In the genomic region with DNA sequence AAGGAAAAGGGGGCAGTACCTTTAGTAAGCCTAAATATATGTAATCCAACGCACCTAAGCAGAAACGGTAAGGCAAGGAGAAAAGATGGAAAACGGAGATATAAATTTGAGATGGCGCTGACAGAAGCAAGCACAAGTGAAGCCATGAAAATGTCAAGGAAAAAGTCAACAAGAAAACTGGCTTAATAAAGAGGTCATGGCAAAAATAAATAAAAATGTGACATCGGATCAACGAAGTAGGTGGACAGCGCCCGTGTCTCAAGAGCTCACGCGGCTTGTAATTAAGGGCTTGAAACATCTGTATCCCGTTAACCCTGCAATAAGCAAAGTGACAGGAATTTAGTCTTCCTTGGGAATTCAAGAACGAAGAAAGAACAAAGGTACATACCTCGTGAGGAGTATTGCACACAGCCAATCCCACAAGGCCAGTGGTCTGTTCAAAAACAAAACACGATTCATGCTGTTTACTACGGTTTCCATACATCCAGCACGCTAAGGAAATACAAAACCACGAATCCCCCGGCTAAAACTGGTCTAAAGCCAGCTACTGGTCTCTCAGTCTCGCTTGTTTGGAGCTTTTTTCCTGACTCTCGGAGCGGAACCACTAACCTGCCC, we compare ENCODE assay signal across 9 cellular contexts. TPM values are rescaled to one million over a fixed set of nuclear protein-coding genes. Genes with fewer than 3 reads are reported as not detected.
DNase-seq lines count a peak whose midpoint lies in the region; ATAC-seq and TF ChIP-seq lines count a peak whose summit lies in the region.
"Had no signal": no experiment of that assay in that cellular context is flagged by ENCODE, and none has a peak within 500 bp of the region (broad histone marks: within the 10 kb centered on the region; RNA-seq: fewer than 3 reads in every experiment).

No MANE protein-coding gene starts in this region.

- CTCF ChIA-PET in PC-3 (lab: Charles Lee), result interaction anchor here (0.8 to 1.5 kb wide), 2 partner anchors 23 to 63 kb away, joined by 4 to 12 read pairs; a partner anchor contains a TSS

- H4K20me1 ChIP-seq in PC-3 (ENCODE audit: low read length), result no peaks in the 10 kb centered on the region

- ATAC-seq in GM21717 (IDR thresholded peaks at IDR 0.05; ENCODE audit: unreplicated experiment), result peak; percentile 1
- peak; percentile 16 for ATAC-seq in PC-3

- intact Hi-C loops in PC-3 (cut with micrococcal nuclease), result loop anchor here (1.0 kb wide), 1 partner anchor 22 kb away; no protein-coding TSS in a partner anchor

- TSS peak; percentile 47 for BruUV-seq in PC-3 (replicated peaks; lab: Mats Ljungman, UMichigan)

- H2AFZ ChIP-seq in PC-3 (ENCODE audit: low read length), result peak overlapping the region; percentile 90

- H3K4me1 ChIP-seq in PC-3 (ENCODE audit: insufficient read depth, low read length) (0 out of 2 replicates have a peak, but pooled peaks cover 5% of the 10 kb centered on the region), skeletal muscle satellite cell (ENCODE audit: control insufficient read depth, insufficient read depth, low read length) (peaks cover 13% of the 10 kb centered on the region)

- peaks cover 3% of the 10 kb centered on the region; the same call in 1 of the 2 replicates for H3K36me3 ChIP-seq in PC-3 (ENCODE audit: low read depth, low read length)
- no peaks in the 10 kb centered on the region for H3K36me3 ChIP-seq in skeletal muscle satellite cell (ENCODE audit: insufficient read depth, low read length)

- no peaks in the 10 kb centered on the region for H3F3A ChIP-seq in PC-3 (ENCODE audit: low read length, unreplicated experiment)

- peak overlapping the region; percentile 92 for H3K4me3 ChIP-seq in PC-3 (ENCODE audit: low read length)
- peak overlapping the region; percentile 75 for H3K4me3 ChIP-seq in fibroblast of villous mesenchyme (ENCODE audit: low read depth, low read length)
- H3K4me3 ChIP-seq in skeletal muscle satellite cell (ENCODE audit: low read length), result peak overlapping the region; percentile 86

- no peaks in the 10 kb centered on the region for H3K9me2 ChIP-seq in PC-3 (replicated peaks; ENCODE audit: low read length)

- H3K9ac ChIP-seq in PC-3 (ENCODE audit: low read length), result peak overlapping the region; percentile 91
- H3K9ac ChIP-seq in skeletal muscle satellite cell (ENCODE audit: low read depth, low read length), result peak overlapping the region; percentile 93

- H3K27ac ChIP-seq in PC-3 (ENCODE audit: low read length), result peak overlapping the region; percentile 62

- peaks cover 39% of the 10 kb centered on the region for H3K79me2 ChIP-seq in PC-3 (ENCODE audit: low read length)

- H3K9me3 ChIP-seq in PC-3 (ENCODE audit: low read length) (no peaks in the 10 kb centered on the region), skeletal muscle satellite cell (replicated peaks; ENCODE audit: low read length) (no peaks in the 10 kb centered on the region)

- TF ChIP-seq CTCF in PC-3 (conservative IDR thresholded peaks at IDR 0.05; ENCODE audit: low read depth, low read length) (no peak), fibroblast of villous mesenchyme (IDR thresholded peaks at IDR 0.05; ENCODE audit: insufficient read depth, low read depth, low read length) (no peak)

- H3K4me2 ChIP-seq in PC-3 (ENCODE audit: low read length) (peak overlapping the region; percentile 86), skeletal muscle satellite cell (ENCODE audit: low read length) (peak overlapping the region; percentile 76)

- H3K27me3 ChIP-seq in PC-3 (ENCODE audit: low read length), result no peaks in the 10 kb centered on the region
- no peaks in the 10 kb centered on the region for H3K27me3 ChIP-seq in skeletal muscle satellite cell (ENCODE audit: control insufficient read depth, insufficient read depth, low read length)

- POLR2A ChIA-PET in PC-3 (lab: Charles Lee; ENCODE audit: unreplicated experiment), result interaction anchor here (0.6 kb wide), 2 partner anchors 112 to 298 kb away, joined by 5 to 6 read pairs; no protein-coding TSS in a partner anchor

- DNase-seq in AG08396 (ENCODE audit: low spot score) (peak; percentile 2), PC-3 (peak; percentile 10), fibroblast of villous mesenchyme (ENCODE audit: low read depth) (peak; percentile 51), NCI-H1436 (lab: John Stamatoyannopoulos, UW) (no peak), epidermal melanocyte (ENCODE audit: insufficient read length, low spot score) (no peak)
- no peak for DNase-seq in activated CD4-positive, CD25-positive, alpha-beta regulatory T cell (lab: John Stamatoyannopoulos, UW)

RNA-seq across cellular contexts. Expression of a gene that starts 0.5 kb away (rescaled TPM):
- total RNA-seq in PC-3 (2014; rRNA removed) (42.7 and 46.9 TPM in 2 replicates), fibroblast of villous mesenchyme (28.0 and 43.2 TPM in 2 replicates)
- 25.1 and 43.9 TPM in 2 replicates for total RNA-seq in skeletal muscle satellite cell (2012; rRNA removed)

RNA-seq across cellular contexts. Expression of a gene that starts 22.7 kb away (rescaled TPM):
- total RNA-seq in PC-3 (2014; rRNA removed) (0.04 and 0.06 TPM in 2 replicates), fibroblast of villous mesenchyme (0.43 and 0.97 TPM in 2 replicates)
- 0.44 and 0.51 TPM in 2 replicates for total RNA-seq in skeletal muscle satellite cell (2012; rRNA removed)

RNA-seq across cellular contexts. Expression of a gene that starts 44.5 kb away (rescaled TPM):
- total RNA-seq in PC-3 (2014; rRNA removed), result not detected in 2 replicates
- not detected in 2 replicates for total RNA-seq in fibroblast of villous mesenchyme
- under 0.01 TPM in 1 of 2 replicates, not detected in the other for total RNA-seq in skeletal muscle satellite cell (2012; rRNA removed)
- total RNA-seq: lung microvascular endothelial cell had no signal

Comparison
In these comparisons a context has a peak if more than half of its experiments do, and no peak if none do; other contexts are left out.
1. DNase-seq: peak in AG08396 (single experiment), PC-3 (single experiment) and fibroblast of villous mesenchyme (single experiment); none in activated CD4-positive, CD25-positive, alpha-beta regulatory T cell (0 of 4), NCI-H1436 (single experiment) and epidermal melanocyte (single experiment).
2. Peak in every context shown above with its lines, with median percentiles within 50 percentile points of each other: H3K4me3 ChIP-seq.